27 cellular contexts compared by ENCODE assay signal in genomic region chr6:129184808-129185366, GRCh38.
A peak's percentile ranks its signal among the peaks of the same experiment; 100 is the strongest.
DNase-seq lines count a peak whose midpoint lies in the region; ATAC-seq, FAIRE-seq and TF ChIP-seq lines count a peak whose summit lies in the region.
"Had no signal": no experiment of that assay in that cellular context is flagged by ENCODE, and none has a peak within 500 bp of the region (broad histone marks: within the 10 kb centered on the region; RNA-seq: fewer than 3 reads in every experiment).

No MANE protein-coding gene starts in this region.

- no peaks in the 10 kb centered on the region for H3K36me3 ChIP-seq in GM23248 (ENCODE audit: low read depth)
- no peaks in the 10 kb centered on the region for H3K36me3 ChIP-seq in astrocyte (ENCODE audit: insufficient read depth, low read length)
- no peaks in the 10 kb centered on the region for H3K36me3 ChIP-seq in smooth muscle cell (ENCODE audit: low read depth)
- H3K36me3 ChIP-seq: breast epithelium, colonic mucosa had no signal

- peak overlapping the region; percentile 83 for H3K27ac Mint-ChIP-seq in astrocyte (ENCODE audit: unreplicated experiment)
- no peak overlapping the region for H3K27ac Mint-ChIP-seq in activated T-helper 1 cell treated with anti-CD3 and anti-CD28 coated beads, Interleukin-12 subunit alpha, Interleukin-12 subunit beta, Interleukin-2, Interleukin-4 antibody, amounts not matched to agents 30 ng/mL and 10 ng/mL and 1 ng/mL, durations not matched to agents 14 hours and 24 hours and 36 hours
- no peak overlapping the region for H3K27ac Mint-ChIP-seq in activated T-helper 2 cell treated with anti-CD3 and anti-CD28 coated beads, Interferon-gamma antibody, Interleukin-2, Interleukin-4, amounts not matched to agents 10 μg/mL and 5 μg/mL and 100 μg/mL, durations not matched to agents 14 hours and 24 hours and 36 hours
- H3K27ac Mint-ChIP-seq: WTC11 had no signal

- no peak overlapping the region for H2AFZ ChIP-seq in GM23248
- no peak overlapping the region for H2AFZ ChIP-seq in astrocyte (ENCODE audit: low read depth, low read length)
- no peak overlapping the region for H2AFZ ChIP-seq in smooth muscle cell (ENCODE audit: low read depth)

- H3K79me2 ChIP-seq in GM23248 (ENCODE audit: insufficient read depth) (no peaks in the 10 kb centered on the region), astrocyte (ENCODE audit: insufficient read depth, low read length) (no peaks in the 10 kb centered on the region), smooth muscle cell (ENCODE audit: low read depth) (no peaks in the 10 kb centered on the region)

- H3K4me3 Mint-ChIP-seq in astrocyte (ENCODE audit: unreplicated experiment) = no peak overlapping the region
- H3K4me3 Mint-ChIP-seq in activated T-helper 1 cell treated with anti-CD3 and anti-CD28 coated beads, Interleukin-12 subunit alpha, Interleukin-12 subunit beta, Interleukin-2, Interleukin-4 antibody, amounts not matched to agents 30 ng/mL and 10 ng/mL and 1 ng/mL, durations not matched to agents 14 hours and 24 hours and 36 hours = no peak overlapping the region
- no peak overlapping the region for H3K4me3 Mint-ChIP-seq in activated T-helper 2 cell treated with anti-CD3 and anti-CD28 coated beads, Interferon-gamma antibody, Interleukin-2, Interleukin-4, amounts not matched to agents 10 μg/mL and 5 μg/mL and 100 μg/mL, durations not matched to agents 14 hours and 24 hours and 36 hours (ENCODE audit: low read depth)
- H3K4me3 Mint-ChIP-seq: WTC11 had no signal

- H3K9ac ChIP-seq in GM23248 = peak overlapping the region; percentile 5; the same call in 1 of the 2 replicates
- no peak overlapping the region for H3K9ac ChIP-seq in astrocyte (ENCODE audit: low read length)
- no peak overlapping the region for H3K9ac ChIP-seq in smooth muscle cell (ENCODE audit: low read depth)
- H3K9ac ChIP-seq: SK-N-SH had no signal

- no peaks in the 10 kb centered on the region for H3K9me3 Mint-ChIP-seq in astrocyte (ENCODE audit: unreplicated experiment)
- no peaks in the 10 kb centered on the region for H3K9me3 Mint-ChIP-seq in activated T-helper 1 cell treated with anti-CD3 and anti-CD28 coated beads, Interleukin-12 subunit alpha, Interleukin-12 subunit beta, Interleukin-2, Interleukin-4 antibody, amounts not matched to agents 30 ng/mL and 10 ng/mL and 1 ng/mL, durations not matched to agents 14 hours and 24 hours and 36 hours
- no peaks in the 10 kb centered on the region for H3K9me3 Mint-ChIP-seq in activated T-helper 2 cell treated with anti-CD3 and anti-CD28 coated beads, Interferon-gamma antibody, Interleukin-2, Interleukin-4, amounts not matched to agents 10 μg/mL and 5 μg/mL and 100 μg/mL, durations not matched to agents 14 hours and 24 hours and 36 hours
- H3K9me3 Mint-ChIP-seq: WTC11 had no signal

- no peaks in the 10 kb centered on the region for H3K27me3 Mint-ChIP-seq in astrocyte (ENCODE audit: low read depth, unreplicated experiment)
- no peaks in the 10 kb centered on the region for H3K27me3 Mint-ChIP-seq in activated T-helper 1 cell treated with anti-CD3 and anti-CD28 coated beads, Interleukin-12 subunit alpha, Interleukin-12 subunit beta, Interleukin-2, Interleukin-4 antibody, amounts not matched to agents 30 ng/mL and 10 ng/mL and 1 ng/mL, durations not matched to agents 14 hours and 24 hours and 36 hours (ENCODE audit: insufficient read depth)
- H3K27me3 Mint-ChIP-seq in activated T-helper 2 cell treated with anti-CD3 and anti-CD28 coated beads, Interferon-gamma antibody, Interleukin-2, Interleukin-4, amounts not matched to agents 10 μg/mL and 5 μg/mL and 100 μg/mL, durations not matched to agents 14 hours and 24 hours and 36 hours (ENCODE audit: low read depth) = no peaks in the 10 kb centered on the region

- H3K4me1 ChIP-seq in GM23248 (ENCODE audit: insufficient read depth) (peaks cover 63% of the 10 kb centered on the region), astrocyte (ENCODE audit: insufficient read depth, low read length) (peaks cover 28% of the 10 kb centered on the region), smooth muscle cell (ENCODE audit: low read depth) (peaks cover 32% of the 10 kb centered on the region)
- H3K4me1 ChIP-seq: breast epithelium, colonic mucosa had no signal

- DNase-seq in GM23248 (peak; percentile 49), astrocyte (ENCODE audit: low read depth) (peak; percentile 42), left ventricle myocardium superior (no peak), smooth muscle cell (lab: John Stamatoyannopoulos, UW; ENCODE audit: unreplicated experiment) (no peak), NCI-H1105 (lab: John Stamatoyannopoulos, UW) (no peak)
- no peak for DNase-seq in activated T-helper 1 cell treated with anti-CD3 and anti-CD28 coated beads, Interleukin-12 subunit alpha, Interleukin-12 subunit beta, Interleukin-2, Interleukin-4 antibody, amounts not matched to agents 30 ng/mL and 10 ng/mL and 1 ng/mL, durations not matched to agents 14 hours and 24 hours and 36 hours (ENCODE audit: low spot score)
- no peak for DNase-seq in activated T-helper 2 cell treated with anti-CD3 and anti-CD28 coated beads, Interferon-gamma antibody, Interleukin-2, Interleukin-4, amounts not matched to agents 10 μg/mL and 5 μg/mL and 100 μg/mL, durations not matched to agents 14 hours and 24 hours and 36 hours (ENCODE audit: low spot score)
- DNase-seq: activated CD4-positive, alpha-beta T cell treated with anti-CD3 and anti-CD28 coated beads, Interleukin-2, amount 50 U/mL, for 4 hours; activated CD8-positive, alpha-beta memory T cell treated with anti-CD3 and anti-CD28 coated beads, Interleukin-2, amount 50 U/mL, for 4 hours; activated gamma-delta T cell; colonic mucosa; DND-41; hippocampal formation; NCI-H1436; NCI-H524 treated with DMSO at 0.1 percent for 48 hours; RPMI8226; SK-N-SH; stimulated activated CD4-positive, alpha-beta T cell treated with anti-CD3 and anti-CD28 coated beads, Interleukin-12 subunit alpha, Interleukin-12 subunit beta, amount 100 ng/mL, for 4 hours; stimulated activated CD4-positive, alpha-beta T cell treated with anti-CD3 and anti-CD28 coated beads, Interleukin-4, amount 100 ng/mL, for 4 hours; stimulated activated naive CD8-positive, alpha-beta T cell treated with anti-CD3 and anti-CD28 coated beads, Interleukin-15, Interleukin-2, amounts not matched to agents 100 U/mL and 50 U/mL, for 24 hours had no signal

- ATAC-seq in left ventricle myocardium superior = peak; percentile 56
- ATAC-seq: HepG2; stimulated activated naive CD8-positive, alpha-beta T cell treated with anti-CD3 and anti-CD28 coated beads, Interleukin-15, Interleukin-2, amounts not matched to agents 100 U/mL and 50 U/mL, for 24 hours; WTC11 had no signal

- H3K9me3 ChIP-seq in GM23248 (ENCODE audit: low read depth) = no peaks in the 10 kb centered on the region
- no peaks in the 10 kb centered on the region for H3K9me3 ChIP-seq in astrocyte (ENCODE audit: insufficient read depth, low read depth, low read length)
- no peaks in the 10 kb centered on the region for H3K9me3 ChIP-seq in smooth muscle cell (replicated peaks; ENCODE audit: low read depth)
- H3K9me3 ChIP-seq: breast epithelium, colonic mucosa, SK-N-SH had no signal

- peaks cover 35% of the 10 kb centered on the region for H3F3A ChIP-seq in GM23248 (ENCODE audit: insufficient read depth)
- peaks cover 25% of the 10 kb centered on the region for H3F3A ChIP-seq in smooth muscle cell (ENCODE audit: low read depth)

- peak; percentile 54 for FAIRE-seq in astrocyte (lab: Jason Lieb, UNC)
- FAIRE-seq: H1, HepG2, islet of Langerhans had no signal

- no peaks in the 10 kb centered on the region for H3K36me3 Mint-ChIP-seq in astrocyte (ENCODE audit: low read depth, unreplicated experiment)
- no peaks in the 10 kb centered on the region for H3K36me3 Mint-ChIP-seq in activated T-helper 1 cell treated with anti-CD3 and anti-CD28 coated beads, Interleukin-12 subunit alpha, Interleukin-12 subunit beta, Interleukin-2, Interleukin-4 antibody, amounts not matched to agents 30 ng/mL and 10 ng/mL and 1 ng/mL, durations not matched to agents 14 hours and 24 hours and 36 hours (ENCODE audit: low read depth)
- no peaks in the 10 kb centered on the region for H3K36me3 Mint-ChIP-seq in activated T-helper 2 cell treated with anti-CD3 and anti-CD28 coated beads, Interferon-gamma antibody, Interleukin-2, Interleukin-4, amounts not matched to agents 10 μg/mL and 5 μg/mL and 100 μg/mL, durations not matched to agents 14 hours and 24 hours and 36 hours (ENCODE audit: low read depth)
- H3K36me3 Mint-ChIP-seq: WTC11 had no signal

- H3K27ac ChIP-seq in GM23248 = peak overlapping the region; percentile 44
- peak overlapping the region; percentile 81 for H3K27ac ChIP-seq in astrocyte (ENCODE audit: low read depth, low read length)
- H3K27ac ChIP-seq in smooth muscle cell (ENCODE audit: low read depth) = peak overlapping the region; percentile 78
- H3K27ac ChIP-seq: breast epithelium, colonic mucosa, HL-60 had no signal

- TF ChIP-seq CTCF in astrocyte (IDR thresholded peaks at IDR 0.05; ENCODE audit: insufficient read depth, low read depth, low read length) (no peak), smooth muscle cell (IDR thresholded peaks at IDR 0.05; ENCODE audit: borderline replicate concordance, insufficient read depth, poor library complexity, severe bottlenecking) (no peak)

- intact Hi-C loops in left ventricle myocardium superior (cut with micrococcal nuclease) = no loop called here
- intact Hi-C loops in activated T-helper 1 cell treated with anti-CD3 and anti-CD28 coated beads, Interleukin-12 subunit alpha, Interleukin-12 subunit beta, Interleukin-2, Interleukin-4 antibody, amounts not matched to agents 30 ng/mL and 10 ng/mL and 1 ng/mL, durations not matched to agents 14 hours and 24 hours and 36 hours (cut with micrococcal nuclease) = no loop called here
- intact Hi-C loops in activated T-helper 2 cell treated with anti-CD3 and anti-CD28 coated beads, Interferon-gamma antibody, Interleukin-2, Interleukin-4, amounts not matched to agents 10 μg/mL and 5 μg/mL and 100 μg/mL, durations not matched to agents 14 hours and 24 hours and 36 hours (cut with micrococcal nuclease) = no loop called here

- in situ Hi-C loops in GM23248 (cut with MboI) = no loop called here

- H3K4me2 ChIP-seq in GM23248 (ENCODE audit: unreplicated experiment) (peak overlapping the region; percentile 48), astrocyte (ENCODE audit: low read length) (peak overlapping the region; percentile 6), smooth muscle cell (peak overlapping the region; percentile 49)
- H3K4me2 ChIP-seq: SK-N-SH had no signal

- peaks cover 23% of the 10 kb centered on the region for H3K4me1 Mint-ChIP-seq in astrocyte (ENCODE audit: low read depth, unreplicated experiment)
- no peaks in the 10 kb centered on the region for H3K4me1 Mint-ChIP-seq in activated T-helper 1 cell treated with anti-CD3 and anti-CD28 coated beads, Interleukin-12 subunit alpha, Interleukin-12 subunit beta, Interleukin-2, Interleukin-4 antibody, amounts not matched to agents 30 ng/mL and 10 ng/mL and 1 ng/mL, durations not matched to agents 14 hours and 24 hours and 36 hours (ENCODE audit: low read depth)
- H3K4me1 Mint-ChIP-seq in activated T-helper 2 cell treated with anti-CD3 and anti-CD28 coated beads, Interferon-gamma antibody, Interleukin-2, Interleukin-4, amounts not matched to agents 10 μg/mL and 5 μg/mL and 100 μg/mL, durations not matched to agents 14 hours and 24 hours and 36 hours (ENCODE audit: low read depth) = no peaks in the 10 kb centered on the region

- no peak overlapping the region for H3K4me3 ChIP-seq in GM23248
- no peak overlapping the region for H3K4me3 ChIP-seq in astrocyte (ENCODE audit: insufficient read depth, low read depth, low read length)
- no peak overlapping the region for H3K4me3 ChIP-seq in smooth muscle cell
- H3K4me3 ChIP-seq: breast epithelium, colonic mucosa, lung had no signal

- H3K9me2 ChIP-seq in GM23248 (ENCODE audit: insufficient read depth) = no peaks in the 10 kb centered on the region
- H3K9me2 ChIP-seq: SK-N-SH had no signal

- WGBS in GM23248 (ENCODE audit: low coverage in 1 of 2, low lambda C conversion rate in 2 of 2, missing lambda C conversion rate in 2 of 2), 2 experiments = 89 to 93% methylated on average over 1 of the region's 1 CpG
- 97% methylated on average over 1 of the region's 1 CpG for WGBS in smooth muscle cell (ENCODE audit: low lambda C conversion rate)

- no peaks in the 10 kb centered on the region for H3K27me3 ChIP-seq in GM23248 (replicated peaks; ENCODE audit: insufficient read depth)
- H3K27me3 ChIP-seq in astrocyte (ENCODE audit: insufficient read depth, low read length) = no peaks in the 10 kb centered on the region
- H3K27me3 ChIP-seq in smooth muscle cell (ENCODE audit: low read depth) = no peaks in the 10 kb centered on the region
- H3K27me3 ChIP-seq: breast epithelium, colonic mucosa had no signal

- H4K20me1 ChIP-seq in GM23248 (ENCODE audit: insufficient read depth) (no peaks in the 10 kb centered on the region), astrocyte (ENCODE audit: insufficient read depth, low read length) (no peaks in the 10 kb centered on the region), smooth muscle cell (ENCODE audit: low read depth) (no peaks in the 10 kb centered on the region)

Comparison
In these comparisons a context has a peak if more than half of its experiments do, and no peak if none do; other contexts are left out.
1. DNase-seq: peak in GM23248 (single experiment) and astrocyte (single experiment); none in left ventricle myocardium superior (single experiment), smooth muscle cell (single experiment), NCI-H1105 (single experiment), activated T-helper 1 cell treated with anti-CD3 and anti-CD28 coated beads, Interleukin-12 subunit alpha, Interleukin-12 subunit beta, Interleukin-2, Interleukin-4 antibody, amounts not matched to agents 30 ng/mL and 10 ng/mL and 1 ng/mL, durations not matched to agents 14 hours and 24 hours and 36 hours (single experiment) and activated T-helper 2 cell treated with anti-CD3 and anti-CD28 coated beads, Interferon-gamma antibody, Interleukin-2, Interleukin-4, amounts not matched to agents 10 μg/mL and 5 μg/mL and 100 μg/mL, durations not matched to agents 14 hours and 24 hours and 36 hours (single experiment).
2. Peak in every context shown above with its lines, with median percentiles within 50 percentile points of each other: H3K27ac ChIP-seq and H3K4me2 ChIP-seq.